In genomic region chr3:105772635-105773034, GRCh38 we compare ENCODE assay signal across 16 cellular contexts.
DNase-seq lines count a peak whose midpoint lies in the region; ATAC-seq and TF ChIP-seq lines count a peak whose summit lies in the region.
"Had no signal": no experiment of that assay in that cellular context is flagged by ENCODE, and none has a peak within 500 bp of the region (broad histone marks: within the 10 kb centered on the region; RNA-seq: fewer than 3 reads in every experiment).

No MANE protein-coding gene starts in this region.

- TF ChIP-seq CTCF in activated CD8-positive, alpha-beta T cell treated with anti-CD3 and anti-CD28 coated beads for 36 hours (IDR thresholded peaks at IDR 0.05), result no peak
- no peak for TF ChIP-seq CTCF in nephron progenitor cell (IDR thresholded peaks at IDR 0.05)

- CTCF ChIA-PET in activated CD8-positive, alpha-beta T cell treated with anti-CD3 and anti-CD28 coated beads for 36 hours (lab: Charles Lee), result no interaction called here
- CTCF ChIA-PET in activated CD8-positive, alpha-beta T cell treated with anti-CD3 and anti-CD28 coated beads, Interleukin-2, amount 10 ng/mL, durations not matched to agents 7 days and 5 days (lab: Charles Lee), result no interaction called here
- CTCF ChIA-PET in CD8-positive, alpha-beta memory T cell (lab: Charles Lee), result interaction anchor here (1.2 kb wide), 1 partner anchor 34 kb away, joined by 3 read pairs; no protein-coding TSS in a partner anchor

- no peak overlapping the region for H3K4me3 ChIP-seq in CD8-positive, alpha-beta memory T cell (ENCODE audit: low read length)
- H3K4me3 ChIP-seq: K562 had no signal

- intact Hi-C loops in activated CD8-positive, alpha-beta T cell treated with anti-CD3 and anti-CD28 coated beads for 36 hours (cut with micrococcal nuclease), result no loop called here

- no peaks in the 10 kb centered on the region for H3K9me3 ChIP-seq in CD8-positive, alpha-beta memory T cell (ENCODE audit: low read length)

- no peaks in the 10 kb centered on the region for H3K27me3 ChIP-seq in CD8-positive, alpha-beta memory T cell (ENCODE audit: insufficient read depth, low read length, poor library complexity, severe bottlenecking)

- no peak overlapping the region for H3K4me3 Mint-ChIP-seq in activated CD8-positive, alpha-beta T cell treated with anti-CD3 and anti-CD28 coated beads for 36 hours
- no peak overlapping the region for H3K4me3 Mint-ChIP-seq in activated CD8-positive, alpha-beta T cell treated with anti-CD3 and anti-CD28 coated beads, Interleukin-2, amount 10 ng/mL, durations not matched to agents 7 days and 5 days
- peak overlapping the region; percentile 3 to 78 (median 69) for H3K4me3 Mint-ChIP-seq in CD8-positive, alpha-beta memory T cell
- no peak overlapping the region for H3K4me3 Mint-ChIP-seq in activated naive CD8-positive, alpha-beta T cell treated with anti-CD3 and anti-CD28 coated beads, Interleukin-2, amount 10 ng/mL, durations not matched to agents 7 days and 5 days
- H3K4me3 Mint-ChIP-seq in nephron progenitor cell, result no peak overlapping the region

- POLR2A ChIA-PET in activated CD8-positive, alpha-beta T cell treated with anti-CD3 and anti-CD28 coated beads for 36 hours (lab: Charles Lee), result interaction anchor here (0.7 to 1.2 kb wide), 2 partner anchors 8 to 16 kb away, joined by 3 to 5 read pairs; no protein-coding TSS in a partner anchor
- POLR2A ChIA-PET in activated CD8-positive, alpha-beta T cell treated with anti-CD3 and anti-CD28 coated beads, Interleukin-2, amount 10 ng/mL, durations not matched to agents 7 days and 5 days (lab: Charles Lee), result no interaction called here
- POLR2A ChIA-PET in CD8-positive, alpha-beta memory T cell (lab: Charles Lee), result no interaction called here
- POLR2A ChIA-PET in activated naive CD8-positive, alpha-beta T cell treated with anti-CD3 and anti-CD28 coated beads, Interleukin-2, amount 10 ng/mL, durations not matched to agents 7 days and 5 days (lab: Charles Lee), result no interaction called here

- H3K4me1 Mint-ChIP-seq in activated CD8-positive, alpha-beta T cell treated with anti-CD3 and anti-CD28 coated beads for 36 hours (ENCODE audit: low read depth), result peaks cover 89% of the 10 kb centered on the region
- H3K4me1 Mint-ChIP-seq in activated CD8-positive, alpha-beta T cell treated with anti-CD3 and anti-CD28 coated beads, Interleukin-2, amount 10 ng/mL, durations not matched to agents 7 days and 5 days (ENCODE audit: low read depth), result peaks cover 82% of the 10 kb centered on the region
- peaks cover 95 to 100% (median 99%) of the 10 kb centered on the region in 3 donors for H3K4me1 Mint-ChIP-seq in CD8-positive, alpha-beta memory T cell
- peaks cover 74% of the 10 kb centered on the region for H3K4me1 Mint-ChIP-seq in activated naive CD8-positive, alpha-beta T cell treated with anti-CD3 and anti-CD28 coated beads, Interleukin-2, amount 10 ng/mL, durations not matched to agents 7 days and 5 days
- no peaks in the 10 kb centered on the region for H3K4me1 Mint-ChIP-seq in nephron progenitor cell

- peak overlapping the region; percentile 5 for H3K27ac Mint-ChIP-seq in activated CD8-positive, alpha-beta T cell treated with anti-CD3 and anti-CD28 coated beads for 36 hours
- H3K27ac Mint-ChIP-seq in activated CD8-positive, alpha-beta T cell treated with anti-CD3 and anti-CD28 coated beads, Interleukin-2, amount 10 ng/mL, durations not matched to agents 7 days and 5 days, result no peak overlapping the region
- peak overlapping the region; percentile 11 to 92 (median 80) for H3K27ac Mint-ChIP-seq in CD8-positive, alpha-beta memory T cell
- peak overlapping the region; percentile 38 for H3K27ac Mint-ChIP-seq in activated naive CD8-positive, alpha-beta T cell treated with anti-CD3 and anti-CD28 coated beads, Interleukin-2, amount 10 ng/mL, durations not matched to agents 7 days and 5 days
- H3K27ac Mint-ChIP-seq in nephron progenitor cell, result peak overlapping the region; percentile 17

- H3K4me1 ChIP-seq in CD8-positive, alpha-beta memory T cell (ENCODE audit: insufficient read depth, low read length), result peaks cover 61% of the 10 kb centered on the region

- no peak for ATAC-seq in activated CD8-positive, alpha-beta T cell treated with anti-CD3 and anti-CD28 coated beads for 36 hours
- no peak for ATAC-seq in activated CD8-positive, alpha-beta T cell treated with anti-CD3 and anti-CD28 coated beads, Interleukin-2, amount 10 ng/mL, durations not matched to agents 7 days and 5 days
- no peak for ATAC-seq in activated naive CD8-positive, alpha-beta T cell treated with anti-CD3 and anti-CD28 coated beads, Interleukin-2, amount 10 ng/mL, durations not matched to agents 7 days and 5 days (ENCODE audit: low read depth)
- ATAC-seq in HG02759 (IDR thresholded peaks at IDR 0.05; ENCODE audit: unreplicated experiment), result no peak
- no peak for ATAC-seq in GM21529 (IDR thresholded peaks at IDR 0.05; ENCODE audit: unreplicated experiment)
- ATAC-seq: K562 had no signal

- peaks cover 8% of the 10 kb centered on the region for H3K9me3 Mint-ChIP-seq in activated CD8-positive, alpha-beta T cell treated with anti-CD3 and anti-CD28 coated beads for 36 hours
- H3K9me3 Mint-ChIP-seq in activated CD8-positive, alpha-beta T cell treated with anti-CD3 and anti-CD28 coated beads, Interleukin-2, amount 10 ng/mL, durations not matched to agents 7 days and 5 days (ENCODE audit: insufficient read depth), result peaks cover 25% of the 10 kb centered on the region
- H3K9me3 Mint-ChIP-seq in CD8-positive, alpha-beta memory T cell, result no peaks in the 10 kb centered on the region
- peaks cover 6% of the 10 kb centered on the region for H3K9me3 Mint-ChIP-seq in activated naive CD8-positive, alpha-beta T cell treated with anti-CD3 and anti-CD28 coated beads, Interleukin-2, amount 10 ng/mL, durations not matched to agents 7 days and 5 days
- H3K9me3 Mint-ChIP-seq in nephron progenitor cell, result no peaks in the 10 kb centered on the region

- no peak overlapping the region for H3K27ac ChIP-seq in CD8-positive, alpha-beta memory T cell (ENCODE audit: low read depth, low read length)
- H3K27ac ChIP-seq: RWPE1 had no signal

- H3K36me3 Mint-ChIP-seq in activated CD8-positive, alpha-beta T cell treated with anti-CD3 and anti-CD28 coated beads for 36 hours (ENCODE audit: low read depth), result peaks cover 83% of the 10 kb centered on the region
- H3K36me3 Mint-ChIP-seq in activated CD8-positive, alpha-beta T cell treated with anti-CD3 and anti-CD28 coated beads, Interleukin-2, amount 10 ng/mL, durations not matched to agents 7 days and 5 days (ENCODE audit: low read depth), result peaks cover 86% of the 10 kb centered on the region
- H3K36me3 Mint-ChIP-seq in CD8-positive, alpha-beta memory T cell, result peaks cover 17 to 59% (median 22%) of the 10 kb centered on the region in 3 donors
- H3K36me3 Mint-ChIP-seq in activated naive CD8-positive, alpha-beta T cell treated with anti-CD3 and anti-CD28 coated beads, Interleukin-2, amount 10 ng/mL, durations not matched to agents 7 days and 5 days, result peaks cover 84% of the 10 kb centered on the region
- H3K36me3 Mint-ChIP-seq in nephron progenitor cell (ENCODE audit: low read depth), result peaks cover 41% of the 10 kb centered on the region

- DNase-seq in activated CD8-positive, alpha-beta T cell treated with anti-CD3 and anti-CD28 coated beads for 36 hours, result no peak
- no peak for DNase-seq in activated CD8-positive, alpha-beta T cell treated with anti-CD3 and anti-CD28 coated beads, Interleukin-2, amount 10 ng/mL, durations not matched to agents 7 days and 5 days
- DNase-seq in CD8-positive, alpha-beta memory T cell, result peak in 1 of 5 donors; percentile 24
- no peak for DNase-seq in activated naive CD8-positive, alpha-beta T cell treated with anti-CD3 and anti-CD28 coated beads, Interleukin-2, amount 10 ng/mL, durations not matched to agents 7 days and 5 days
- no peak for DNase-seq in nephron progenitor cell
- DNase-seq in pons (ENCODE audit: low spot score), result no peak
- DNase-seq: DND-41; GDM1; NCI-H1048; NCI-H226; NCI-H526 treated with DMSO at 0.1 percent for 48 hours; NK-92 treated with Interleukin-12 subunit alpha and Interleukin-12 subunit beta, amount 100 ng/mL, for 24 hours had no signal

- no peaks in the 10 kb centered on the region for H3K36me3 ChIP-seq in CD8-positive, alpha-beta memory T cell (ENCODE audit: insufficient read depth, low read length)

- no peaks in the 10 kb centered on the region for H3K27me3 Mint-ChIP-seq in activated CD8-positive, alpha-beta T cell treated with anti-CD3 and anti-CD28 coated beads for 36 hours
- H3K27me3 Mint-ChIP-seq in activated CD8-positive, alpha-beta T cell treated with anti-CD3 and anti-CD28 coated beads, Interleukin-2, amount 10 ng/mL, durations not matched to agents 7 days and 5 days (ENCODE audit: low read depth), result no peaks in the 10 kb centered on the region
- H3K27me3 Mint-ChIP-seq in CD8-positive, alpha-beta memory T cell, result no peaks in the 10 kb centered on the region
- no peaks in the 10 kb centered on the region for H3K27me3 Mint-ChIP-seq in activated naive CD8-positive, alpha-beta T cell treated with anti-CD3 and anti-CD28 coated beads, Interleukin-2, amount 10 ng/mL, durations not matched to agents 7 days and 5 days
- H3K27me3 Mint-ChIP-seq in nephron progenitor cell (ENCODE audit: low read depth, poor library complexity), result no peaks in the 10 kb centered on the region

Comparison
In these comparisons a context has a peak if more than half of its experiments do, and no peak if none do; other contexts are left out.
1. H3K4me3 Mint-ChIP-seq: peak in CD8-positive, alpha-beta memory T cell (7 of 7); none in activated CD8-positive, alpha-beta T cell treated with anti-CD3 and anti-CD28 coated beads for 36 hours (single experiment), activated CD8-positive, alpha-beta T cell treated with anti-CD3 and anti-CD28 coated beads, Interleukin-2, amount 10 ng/mL, durations not matched to agents 7 days and 5 days (single experiment), activated naive CD8-positive, alpha-beta T cell treated with anti-CD3 and anti-CD28 coated beads, Interleukin-2, amount 10 ng/mL, durations not matched to agents 7 days and 5 days (single experiment) and nephron progenitor cell (single experiment).